1 cellular context compared by ENCODE assay signal in the genomic region with DNA sequence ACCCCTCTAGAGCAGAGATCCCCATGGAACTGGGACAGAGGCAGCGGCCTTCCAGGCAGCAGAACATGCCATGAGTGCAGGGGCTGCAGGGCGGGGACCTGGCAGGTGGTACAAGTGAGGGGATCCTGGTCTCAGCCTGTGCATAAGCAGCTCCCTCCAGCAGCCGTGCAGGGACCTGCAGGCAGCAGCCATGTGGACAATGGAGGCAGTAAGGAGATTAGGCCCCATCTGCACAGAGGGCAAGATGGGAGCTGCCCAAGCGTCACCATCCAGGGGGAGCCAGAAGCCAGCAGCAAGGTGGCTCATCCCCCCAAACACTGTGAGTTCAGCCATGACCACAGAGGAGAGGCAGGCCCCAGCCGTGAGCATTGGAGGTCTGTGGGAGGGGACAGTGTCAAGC.
A peak's percentile ranks its signal among the peaks of the same experiment; 100 is the strongest.
TF ChIP-seq lines count a peak whose summit lies in the region.

No MANE protein-coding gene starts in this region.

TF ChIP-seq in K562, 482 proteins besides CTCF, POLR2A, EP300 and RAD21:
- TF ChIP-seq, protein P1, sequence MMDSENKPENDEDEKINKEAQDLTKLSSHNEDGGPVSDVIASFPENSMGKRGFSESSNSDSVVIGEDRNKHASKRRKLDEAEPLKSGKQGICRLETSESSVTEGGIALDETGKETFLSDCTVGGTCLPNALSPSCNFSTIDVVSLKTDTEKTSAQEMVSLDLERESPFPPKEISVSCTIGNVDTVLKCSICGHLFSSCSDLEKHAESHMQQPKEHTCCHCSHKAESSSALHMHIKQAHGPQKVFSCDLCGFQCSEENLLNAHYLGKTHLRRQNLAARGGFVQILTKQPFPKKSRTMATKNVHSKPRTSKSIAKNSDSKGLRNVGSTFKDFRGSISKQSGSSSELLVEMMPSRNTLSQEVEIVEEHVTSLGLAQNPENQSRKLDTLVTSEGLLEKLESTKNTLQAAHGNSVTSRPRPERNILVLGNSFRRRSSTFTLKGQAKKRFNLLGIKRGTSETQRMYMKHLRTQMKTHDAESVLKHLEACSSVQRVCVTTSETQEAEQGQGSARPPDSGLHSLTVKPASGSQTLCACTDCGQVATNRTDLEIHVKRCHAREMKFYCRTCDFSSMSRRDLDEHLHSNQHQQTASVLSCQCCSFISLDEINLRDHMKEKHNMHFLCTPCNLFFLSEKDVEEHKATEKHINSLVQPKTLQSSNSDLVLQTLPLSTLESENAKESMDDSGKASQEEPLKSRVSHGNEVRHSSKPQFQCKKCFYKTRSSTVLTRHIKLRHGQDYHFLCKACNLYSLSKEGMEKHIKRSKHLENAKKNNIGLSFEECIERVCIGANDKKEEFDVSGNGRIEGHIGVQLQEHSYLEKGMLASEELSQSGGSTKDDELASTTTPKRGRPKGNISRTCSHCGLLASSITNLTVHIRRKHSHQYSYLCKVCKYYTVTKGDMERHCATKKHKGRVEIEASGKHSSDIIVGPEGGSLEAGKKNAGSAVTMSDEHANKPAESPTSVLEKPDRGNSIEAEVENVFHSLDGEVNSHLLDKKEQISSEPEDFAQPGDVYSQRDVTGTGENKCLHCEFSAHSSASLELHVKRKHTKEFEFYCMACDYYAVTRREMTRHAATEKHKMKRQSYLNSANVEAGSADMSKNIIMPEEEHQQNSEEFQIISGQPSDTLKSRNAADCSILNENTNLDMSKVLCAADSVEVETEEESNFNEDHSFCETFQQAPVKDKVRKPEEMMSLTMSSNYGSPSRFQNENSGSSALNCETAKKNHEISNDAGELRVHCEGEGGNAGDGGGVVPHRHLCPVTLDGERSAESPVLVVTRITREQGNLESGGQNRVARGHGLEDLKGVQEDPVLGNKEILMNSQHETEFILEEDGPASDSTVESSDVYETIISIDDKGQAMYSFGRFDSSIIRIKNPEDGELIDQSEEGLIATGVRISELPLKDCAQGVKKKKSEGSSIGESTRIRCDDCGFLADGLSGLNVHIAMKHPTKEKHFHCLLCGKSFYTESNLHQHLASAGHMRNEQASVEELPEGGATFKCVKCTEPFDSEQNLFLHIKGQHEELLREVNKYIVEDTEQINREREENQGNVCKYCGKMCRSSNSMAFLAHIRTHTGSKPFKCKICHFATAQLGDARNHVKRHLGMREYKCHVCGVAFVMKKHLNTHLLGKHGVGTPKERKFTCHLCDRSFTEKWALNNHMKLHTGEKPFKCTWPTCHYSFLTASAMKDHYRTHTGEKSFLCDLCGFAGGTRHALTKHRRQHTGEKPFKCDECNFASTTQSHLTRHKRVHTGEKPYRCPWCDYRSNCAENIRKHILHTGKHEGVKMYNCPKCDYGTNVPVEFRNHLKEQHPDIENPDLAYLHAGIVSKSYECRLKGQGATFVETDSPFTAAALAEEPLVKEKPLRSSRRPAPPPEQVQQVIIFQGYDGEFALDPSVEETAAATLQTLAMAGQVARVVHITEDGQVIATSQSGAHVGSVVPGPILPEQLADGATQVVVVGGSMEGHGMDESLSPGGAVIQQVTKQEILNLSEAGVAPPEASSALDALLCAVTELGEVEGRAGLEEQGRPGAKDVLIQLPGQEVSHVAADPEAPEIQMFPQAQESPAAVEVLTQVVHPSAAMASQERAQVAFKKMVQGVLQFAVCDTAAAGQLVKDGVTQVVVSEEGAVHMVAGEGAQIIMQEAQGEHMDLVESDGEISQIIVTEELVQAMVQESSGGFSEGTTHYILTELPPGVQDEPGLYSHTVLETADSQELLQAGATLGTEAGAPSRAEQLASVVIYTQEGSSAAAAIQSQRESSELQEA (IDR thresholded peaks at IDR 0.05; ENCODE audit: low read depth), result no peak
- TF ChIP-seq, protein P2, sequence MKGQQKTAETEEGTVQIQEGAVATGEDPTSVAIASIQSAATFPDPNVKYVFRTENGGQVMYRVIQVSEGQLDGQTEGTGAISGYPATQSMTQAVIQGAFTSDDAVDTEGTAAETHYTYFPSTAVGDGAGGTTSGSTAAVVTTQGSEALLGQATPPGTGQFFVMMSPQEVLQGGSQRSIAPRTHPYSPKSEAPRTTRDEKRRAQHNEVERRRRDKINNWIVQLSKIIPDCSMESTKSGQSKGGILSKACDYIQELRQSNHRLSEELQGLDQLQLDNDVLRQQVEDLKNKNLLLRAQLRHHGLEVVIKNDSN (CRISPR knock-in tag; IDR thresholded peaks at IDR 0.05), result peak; percentile 21; the same call in 1 of the 2 replicates
- TF ChIP-seq, protein P3, sequence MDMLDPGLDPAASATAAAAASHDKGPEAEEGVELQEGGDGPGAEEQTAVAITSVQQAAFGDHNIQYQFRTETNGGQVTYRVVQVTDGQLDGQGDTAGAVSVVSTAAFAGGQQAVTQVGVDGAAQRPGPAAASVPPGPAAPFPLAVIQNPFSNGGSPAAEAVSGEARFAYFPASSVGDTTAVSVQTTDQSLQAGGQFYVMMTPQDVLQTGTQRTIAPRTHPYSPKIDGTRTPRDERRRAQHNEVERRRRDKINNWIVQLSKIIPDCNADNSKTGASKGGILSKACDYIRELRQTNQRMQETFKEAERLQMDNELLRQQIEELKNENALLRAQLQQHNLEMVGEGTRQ (CRISPR knock-in tag; IDR thresholded peaks at IDR 0.05), result peak; percentile 18; the same call in 1 of the 2 replicates
- TF ChIP-seq, protein P4, sequence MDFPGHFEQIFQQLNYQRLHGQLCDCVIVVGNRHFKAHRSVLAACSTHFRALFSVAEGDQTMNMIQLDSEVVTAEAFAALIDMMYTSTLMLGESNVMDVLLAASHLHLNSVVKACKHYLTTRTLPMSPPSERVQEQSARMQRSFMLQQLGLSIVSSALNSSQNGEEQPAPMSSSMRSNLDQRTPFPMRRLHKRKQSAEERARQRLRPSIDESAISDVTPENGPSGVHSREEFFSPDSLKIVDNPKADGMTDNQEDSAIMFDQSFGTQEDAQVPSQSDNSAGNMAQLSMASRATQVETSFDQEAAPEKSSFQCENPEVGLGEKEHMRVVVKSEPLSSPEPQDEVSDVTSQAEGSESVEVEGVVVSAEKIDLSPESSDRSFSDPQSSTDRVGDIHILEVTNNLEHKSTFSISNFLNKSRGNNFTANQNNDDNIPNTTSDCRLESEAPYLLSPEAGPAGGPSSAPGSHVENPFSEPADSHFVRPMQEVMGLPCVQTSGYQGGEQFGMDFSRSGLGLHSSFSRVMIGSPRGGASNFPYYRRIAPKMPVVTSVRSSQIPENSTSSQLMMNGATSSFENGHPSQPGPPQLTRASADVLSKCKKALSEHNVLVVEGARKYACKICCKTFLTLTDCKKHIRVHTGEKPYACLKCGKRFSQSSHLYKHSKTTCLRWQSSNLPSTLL (IDR thresholded peaks at IDR 0.05), result no peak
